Comparison of ENCODE assay signal across 1 cellular context in the genomic region with DNA sequence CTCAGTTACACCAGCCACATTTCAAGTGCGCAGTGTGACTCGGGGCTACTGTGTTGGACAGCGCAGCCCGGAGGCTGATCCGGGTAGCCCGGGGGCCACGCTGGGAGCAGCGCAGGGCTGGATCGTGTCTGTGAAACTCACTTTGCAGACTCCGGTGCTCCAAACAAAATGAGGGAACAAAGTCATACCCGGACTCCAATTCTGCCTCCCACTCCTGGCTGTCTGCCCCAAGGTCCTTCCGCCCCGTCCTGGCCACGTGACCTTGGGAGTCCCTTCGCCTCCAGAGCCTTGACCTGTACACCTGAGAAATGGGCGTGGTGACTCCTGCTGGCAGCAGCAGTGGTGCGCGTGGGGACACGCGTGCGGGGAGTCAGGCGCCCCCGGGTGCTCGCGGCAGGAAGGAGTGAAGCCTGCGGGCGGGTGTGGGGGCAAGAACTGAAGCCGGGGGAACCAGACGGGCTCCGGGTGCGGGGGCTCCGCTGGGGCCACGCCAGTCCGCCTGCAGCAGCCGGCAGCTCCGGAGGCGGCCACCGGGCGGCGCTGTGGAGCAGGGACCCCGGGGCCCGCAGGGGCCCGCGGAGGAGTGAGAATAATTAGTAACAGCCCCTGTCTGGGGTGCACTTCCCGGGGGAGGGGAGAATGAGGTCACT.
TF ChIP-seq lines count a peak whose summit lies in the region.

No MANE protein-coding gene starts in this region.

TF ChIP-seq in WTC11, 78 proteins besides CTCF, POLR2A, EP300 and RAD21 (continued from another document):
- TF ChIP-seq, protein P1, sequence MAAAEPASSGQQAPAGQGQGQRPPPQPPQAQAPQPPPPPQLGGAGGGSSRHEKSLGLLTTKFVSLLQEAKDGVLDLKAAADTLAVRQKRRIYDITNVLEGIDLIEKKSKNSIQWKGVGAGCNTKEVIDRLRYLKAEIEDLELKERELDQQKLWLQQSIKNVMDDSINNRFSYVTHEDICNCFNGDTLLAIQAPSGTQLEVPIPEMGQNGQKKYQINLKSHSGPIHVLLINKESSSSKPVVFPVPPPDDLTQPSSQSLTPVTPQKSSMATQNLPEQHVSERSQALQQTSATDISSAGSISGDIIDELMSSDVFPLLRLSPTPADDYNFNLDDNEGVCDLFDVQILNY (CRISPR knock-in tag; IDR thresholded peaks at IDR 0.05) = no peak
- TF ChIP-seq CREB1 (CRISPR knock-in tag; IDR thresholded peaks at IDR 0.05) = no peak
- TF ChIP-seq, protein P2, sequence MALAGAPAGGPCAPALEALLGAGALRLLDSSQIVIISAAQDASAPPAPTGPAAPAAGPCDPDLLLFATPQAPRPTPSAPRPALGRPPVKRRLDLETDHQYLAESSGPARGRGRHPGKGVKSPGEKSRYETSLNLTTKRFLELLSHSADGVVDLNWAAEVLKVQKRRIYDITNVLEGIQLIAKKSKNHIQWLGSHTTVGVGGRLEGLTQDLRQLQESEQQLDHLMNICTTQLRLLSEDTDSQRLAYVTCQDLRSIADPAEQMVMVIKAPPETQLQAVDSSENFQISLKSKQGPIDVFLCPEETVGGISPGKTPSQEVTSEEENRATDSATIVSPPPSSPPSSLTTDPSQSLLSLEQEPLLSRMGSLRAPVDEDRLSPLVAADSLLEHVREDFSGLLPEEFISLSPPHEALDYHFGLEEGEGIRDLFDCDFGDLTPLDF (CRISPR knock-in tag; IDR thresholded peaks at IDR 0.05) = no peak
- TF ChIP-seq, protein P3, sequence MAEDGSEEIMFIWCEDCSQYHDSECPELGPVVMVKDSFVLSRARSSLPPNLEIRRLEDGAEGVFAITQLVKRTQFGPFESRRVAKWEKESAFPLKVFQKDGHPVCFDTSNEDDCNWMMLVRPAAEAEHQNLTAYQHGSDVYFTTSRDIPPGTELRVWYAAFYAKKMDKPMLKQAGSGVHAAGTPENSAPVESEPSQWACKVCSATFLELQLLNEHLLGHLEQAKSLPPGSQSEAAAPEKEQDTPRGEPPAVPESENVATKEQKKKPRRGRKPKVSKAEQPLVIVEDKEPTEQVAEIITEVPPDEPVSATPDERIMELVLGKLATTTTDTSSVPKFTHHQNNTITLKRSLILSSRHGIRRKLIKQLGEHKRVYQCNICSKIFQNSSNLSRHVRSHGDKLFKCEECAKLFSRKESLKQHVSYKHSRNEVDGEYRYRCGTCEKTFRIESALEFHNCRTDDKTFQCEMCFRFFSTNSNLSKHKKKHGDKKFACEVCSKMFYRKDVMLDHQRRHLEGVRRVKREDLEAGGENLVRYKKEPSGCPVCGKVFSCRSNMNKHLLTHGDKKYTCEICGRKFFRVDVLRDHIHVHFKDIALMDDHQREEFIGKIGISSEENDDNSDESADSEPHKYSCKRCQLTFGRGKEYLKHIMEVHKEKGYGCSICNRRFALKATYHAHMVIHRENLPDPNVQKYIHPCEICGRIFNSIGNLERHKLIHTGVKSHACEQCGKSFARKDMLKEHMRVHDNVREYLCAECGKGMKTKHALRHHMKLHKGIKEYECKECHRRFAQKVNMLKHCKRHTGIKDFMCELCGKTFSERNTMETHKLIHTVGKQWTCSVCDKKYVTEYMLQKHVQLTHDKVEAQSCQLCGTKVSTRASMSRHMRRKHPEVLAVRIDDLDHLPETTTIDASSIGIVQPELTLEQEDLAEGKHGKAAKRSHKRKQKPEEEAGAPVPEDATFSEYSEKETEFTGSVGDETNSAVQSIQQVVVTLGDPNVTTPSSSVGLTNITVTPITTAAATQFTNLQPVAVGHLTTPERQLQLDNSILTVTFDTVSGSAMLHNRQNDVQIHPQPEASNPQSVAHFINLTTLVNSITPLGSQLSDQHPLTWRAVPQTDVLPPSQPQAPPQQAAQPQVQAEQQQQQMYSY (CRISPR knock-in tag; IDR thresholded peaks at IDR 0.05) = no peak
- TF ChIP-seq ETV6 (CRISPR knock-in tag; IDR thresholded peaks at IDR 0.05) = 0 out of 2 replicates have a peak, but pooled peaks have one; percentile 31
- no peak for TF ChIP-seq ZNF416 (CRISPR knock-in tag; IDR thresholded peaks at IDR 0.05)
- TF ChIP-seq, protein P4, sequence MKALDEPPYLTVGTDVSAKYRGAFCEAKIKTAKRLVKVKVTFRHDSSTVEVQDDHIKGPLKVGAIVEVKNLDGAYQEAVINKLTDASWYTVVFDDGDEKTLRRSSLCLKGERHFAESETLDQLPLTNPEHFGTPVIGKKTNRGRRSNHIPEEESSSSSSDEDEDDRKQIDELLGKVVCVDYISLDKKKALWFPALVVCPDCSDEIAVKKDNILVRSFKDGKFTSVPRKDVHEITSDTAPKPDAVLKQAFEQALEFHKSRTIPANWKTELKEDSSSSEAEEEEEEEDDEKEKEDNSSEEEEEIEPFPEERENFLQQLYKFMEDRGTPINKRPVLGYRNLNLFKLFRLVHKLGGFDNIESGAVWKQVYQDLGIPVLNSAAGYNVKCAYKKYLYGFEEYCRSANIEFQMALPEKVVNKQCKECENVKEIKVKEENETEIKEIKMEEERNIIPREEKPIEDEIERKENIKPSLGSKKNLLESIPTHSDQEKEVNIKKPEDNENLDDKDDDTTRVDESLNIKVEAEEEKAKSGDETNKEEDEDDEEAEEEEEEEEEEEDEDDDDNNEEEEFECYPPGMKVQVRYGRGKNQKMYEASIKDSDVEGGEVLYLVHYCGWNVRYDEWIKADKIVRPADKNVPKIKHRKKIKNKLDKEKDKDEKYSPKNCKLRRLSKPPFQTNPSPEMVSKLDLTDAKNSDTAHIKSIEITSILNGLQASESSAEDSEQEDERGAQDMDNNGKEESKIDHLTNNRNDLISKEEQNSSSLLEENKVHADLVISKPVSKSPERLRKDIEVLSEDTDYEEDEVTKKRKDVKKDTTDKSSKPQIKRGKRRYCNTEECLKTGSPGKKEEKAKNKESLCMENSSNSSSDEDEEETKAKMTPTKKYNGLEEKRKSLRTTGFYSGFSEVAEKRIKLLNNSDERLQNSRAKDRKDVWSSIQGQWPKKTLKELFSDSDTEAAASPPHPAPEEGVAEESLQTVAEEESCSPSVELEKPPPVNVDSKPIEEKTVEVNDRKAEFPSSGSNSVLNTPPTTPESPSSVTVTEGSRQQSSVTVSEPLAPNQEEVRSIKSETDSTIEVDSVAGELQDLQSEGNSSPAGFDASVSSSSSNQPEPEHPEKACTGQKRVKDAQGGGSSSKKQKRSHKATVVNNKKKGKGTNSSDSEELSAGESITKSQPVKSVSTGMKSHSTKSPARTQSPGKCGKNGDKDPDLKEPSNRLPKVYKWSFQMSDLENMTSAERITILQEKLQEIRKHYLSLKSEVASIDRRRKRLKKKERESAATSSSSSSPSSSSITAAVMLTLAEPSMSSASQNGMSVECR (CRISPR knock-in tag; IDR thresholded peaks at IDR 0.05; ENCODE audit: borderline replicate concordance) = no peak
- TF ChIP-seq ZNF219 (CRISPR knock-in tag; IDR thresholded peaks at IDR 0.05; ENCODE audit: borderline replicate concordance) = no peak
- TF ChIP-seq NR1H2 (CRISPR knock-in tag; IDR thresholded peaks at IDR 0.05) = no peak
- TF ChIP-seq ESRRA (CRISPR knock-in tag; IDR thresholded peaks at IDR 0.05; ENCODE audit: borderline replicate concordance) = 0 out of 2 replicates have a peak, but pooled peaks have one; percentile 80
- no peak for TF ChIP-seq ZNF121 (CRISPR knock-in tag; IDR thresholded peaks at IDR 0.05)
- TF ChIP-seq, protein P5, sequence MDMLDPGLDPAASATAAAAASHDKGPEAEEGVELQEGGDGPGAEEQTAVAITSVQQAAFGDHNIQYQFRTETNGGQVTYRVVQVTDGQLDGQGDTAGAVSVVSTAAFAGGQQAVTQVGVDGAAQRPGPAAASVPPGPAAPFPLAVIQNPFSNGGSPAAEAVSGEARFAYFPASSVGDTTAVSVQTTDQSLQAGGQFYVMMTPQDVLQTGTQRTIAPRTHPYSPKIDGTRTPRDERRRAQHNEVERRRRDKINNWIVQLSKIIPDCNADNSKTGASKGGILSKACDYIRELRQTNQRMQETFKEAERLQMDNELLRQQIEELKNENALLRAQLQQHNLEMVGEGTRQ (CRISPR knock-in tag; IDR thresholded peaks at IDR 0.05) = peak; percentile 80
- TF ChIP-seq, protein P6, sequence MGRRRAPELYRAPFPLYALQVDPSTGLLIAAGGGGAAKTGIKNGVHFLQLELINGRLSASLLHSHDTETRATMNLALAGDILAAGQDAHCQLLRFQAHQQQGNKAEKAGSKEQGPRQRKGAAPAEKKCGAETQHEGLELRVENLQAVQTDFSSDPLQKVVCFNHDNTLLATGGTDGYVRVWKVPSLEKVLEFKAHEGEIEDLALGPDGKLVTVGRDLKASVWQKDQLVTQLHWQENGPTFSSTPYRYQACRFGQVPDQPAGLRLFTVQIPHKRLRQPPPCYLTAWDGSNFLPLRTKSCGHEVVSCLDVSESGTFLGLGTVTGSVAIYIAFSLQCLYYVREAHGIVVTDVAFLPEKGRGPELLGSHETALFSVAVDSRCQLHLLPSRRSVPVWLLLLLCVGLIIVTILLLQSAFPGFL (CRISPR knock-in tag; IDR thresholded peaks at IDR 0.05; ENCODE audit: borderline replicate concordance) = no peak
- TF ChIP-seq MYBL2 (CRISPR knock-in tag; IDR thresholded peaks at IDR 0.05) = no peak
- TF ChIP-seq ELF4 (CRISPR knock-in tag; IDR thresholded peaks at IDR 0.05; ENCODE audit: low read depth) = no peak
- TF ChIP-seq NFATC4 (CRISPR knock-in tag; IDR thresholded peaks at IDR 0.05) = no peak
- TF ChIP-seq, protein P7, sequence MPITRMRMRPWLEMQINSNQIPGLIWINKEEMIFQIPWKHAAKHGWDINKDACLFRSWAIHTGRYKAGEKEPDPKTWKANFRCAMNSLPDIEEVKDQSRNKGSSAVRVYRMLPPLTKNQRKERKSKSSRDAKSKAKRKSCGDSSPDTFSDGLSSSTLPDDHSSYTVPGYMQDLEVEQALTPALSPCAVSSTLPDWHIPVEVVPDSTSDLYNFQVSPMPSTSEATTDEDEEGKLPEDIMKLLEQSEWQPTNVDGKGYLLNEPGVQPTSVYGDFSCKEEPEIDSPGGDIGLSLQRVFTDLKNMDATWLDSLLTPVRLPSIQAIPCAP (CRISPR knock-in tag; IDR thresholded peaks at IDR 0.05) = no peak
- TF ChIP-seq, protein P8, sequence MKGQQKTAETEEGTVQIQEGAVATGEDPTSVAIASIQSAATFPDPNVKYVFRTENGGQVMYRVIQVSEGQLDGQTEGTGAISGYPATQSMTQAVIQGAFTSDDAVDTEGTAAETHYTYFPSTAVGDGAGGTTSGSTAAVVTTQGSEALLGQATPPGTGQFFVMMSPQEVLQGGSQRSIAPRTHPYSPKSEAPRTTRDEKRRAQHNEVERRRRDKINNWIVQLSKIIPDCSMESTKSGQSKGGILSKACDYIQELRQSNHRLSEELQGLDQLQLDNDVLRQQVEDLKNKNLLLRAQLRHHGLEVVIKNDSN (CRISPR knock-in tag; IDR thresholded peaks at IDR 0.05) = peak; percentile 79
- TF ChIP-seq ZNF317 (CRISPR knock-in tag; IDR thresholded peaks at IDR 0.05; ENCODE audit: borderline replicate concordance, low read depth) = no peak
- TF ChIP-seq, protein P9, sequence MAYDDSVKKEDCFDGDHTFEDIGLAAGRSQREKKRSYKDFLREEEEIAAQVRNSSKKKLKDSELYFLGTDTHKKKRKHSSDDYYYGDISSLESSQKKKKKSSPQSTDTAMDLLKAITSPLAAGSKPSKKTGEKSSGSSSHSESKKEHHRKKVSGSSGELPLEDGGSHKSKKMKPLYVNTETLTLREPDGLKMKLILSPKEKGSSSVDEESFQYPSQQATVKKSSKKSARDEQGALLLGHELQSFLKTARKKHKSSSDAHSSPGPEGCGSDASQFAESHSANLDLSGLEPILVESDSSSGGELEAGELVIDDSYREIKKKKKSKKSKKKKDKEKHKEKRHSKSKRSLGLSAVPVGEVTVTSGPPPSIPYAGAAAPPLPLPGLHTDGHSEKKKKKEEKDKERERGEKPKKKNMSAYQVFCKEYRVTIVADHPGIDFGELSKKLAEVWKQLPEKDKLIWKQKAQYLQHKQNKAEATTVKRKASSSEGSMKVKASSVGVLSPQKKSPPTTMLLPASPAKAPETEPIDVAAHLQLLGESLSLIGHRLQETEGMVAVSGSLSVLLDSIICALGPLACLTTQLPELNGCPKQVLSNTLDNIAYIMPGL (CRISPR knock-in tag; IDR thresholded peaks at IDR 0.05) = no peak
- TF ChIP-seq GTF2I (CRISPR knock-in tag; conservative IDR thresholded peaks at IDR 0.05) = peak; percentile 88
- TF ChIP-seq ZNF423 (CRISPR knock-in tag; IDR thresholded peaks at IDR 0.05) = no peak
- TF ChIP-seq FOXP1 (CRISPR knock-in tag; IDR thresholded peaks at IDR 0.05; ENCODE audit: borderline replicate concordance) = peak; percentile 66; the same call in 1 of the 2 replicates
- TF ChIP-seq NFE2L1 (CRISPR knock-in tag; IDR thresholded peaks at IDR 0.05) = no peak
- no peak for TF ChIP-seq RELA (CRISPR knock-in tag; IDR thresholded peaks at IDR 0.05; ENCODE audit: borderline replicate concordance)
- no peak for TF ChIP-seq NFYB (CRISPR knock-in tag; conservative IDR thresholded peaks at IDR 0.05; ENCODE audit: low read depth)
- TF ChIP-seq, protein P10, sequence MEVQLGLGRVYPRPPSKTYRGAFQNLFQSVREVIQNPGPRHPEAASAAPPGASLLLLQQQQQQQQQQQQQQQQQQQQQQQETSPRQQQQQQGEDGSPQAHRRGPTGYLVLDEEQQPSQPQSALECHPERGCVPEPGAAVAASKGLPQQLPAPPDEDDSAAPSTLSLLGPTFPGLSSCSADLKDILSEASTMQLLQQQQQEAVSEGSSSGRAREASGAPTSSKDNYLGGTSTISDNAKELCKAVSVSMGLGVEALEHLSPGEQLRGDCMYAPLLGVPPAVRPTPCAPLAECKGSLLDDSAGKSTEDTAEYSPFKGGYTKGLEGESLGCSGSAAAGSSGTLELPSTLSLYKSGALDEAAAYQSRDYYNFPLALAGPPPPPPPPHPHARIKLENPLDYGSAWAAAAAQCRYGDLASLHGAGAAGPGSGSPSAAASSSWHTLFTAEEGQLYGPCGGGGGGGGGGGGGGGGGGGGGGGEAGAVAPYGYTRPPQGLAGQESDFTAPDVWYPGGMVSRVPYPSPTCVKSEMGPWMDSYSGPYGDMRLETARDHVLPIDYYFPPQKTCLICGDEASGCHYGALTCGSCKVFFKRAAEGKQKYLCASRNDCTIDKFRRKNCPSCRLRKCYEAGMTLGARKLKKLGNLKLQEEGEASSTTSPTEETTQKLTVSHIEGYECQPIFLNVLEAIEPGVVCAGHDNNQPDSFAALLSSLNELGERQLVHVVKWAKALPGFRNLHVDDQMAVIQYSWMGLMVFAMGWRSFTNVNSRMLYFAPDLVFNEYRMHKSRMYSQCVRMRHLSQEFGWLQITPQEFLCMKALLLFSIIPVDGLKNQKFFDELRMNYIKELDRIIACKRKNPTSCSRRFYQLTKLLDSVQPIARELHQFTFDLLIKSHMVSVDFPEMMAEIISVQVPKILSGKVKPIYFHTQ (CRISPR knock-in tag; IDR thresholded peaks at IDR 0.05) = no peak
TF ChIP-seq in WTC11: peak in this region for 6.
